ENCODE assay signal across 1 cellular context in the genomic region with DNA sequence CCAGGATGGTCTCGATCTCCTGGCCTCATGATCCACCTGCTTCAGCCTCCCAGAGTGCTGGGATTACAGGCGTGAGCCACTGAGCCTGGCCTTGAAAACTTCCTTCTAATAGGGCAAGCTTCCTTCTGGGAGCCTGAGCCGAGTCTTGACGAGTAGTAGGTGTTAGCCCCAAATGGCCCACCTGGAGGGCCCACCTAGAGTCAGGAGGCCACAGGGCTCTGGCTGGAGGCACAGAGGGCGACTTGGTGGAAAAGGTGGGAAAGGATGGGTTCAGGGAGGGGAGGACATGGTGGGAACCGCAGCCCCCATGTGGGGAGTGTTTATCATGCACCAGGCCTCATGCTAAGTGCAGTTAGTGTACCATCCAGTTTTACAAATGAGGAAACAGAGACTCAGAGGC.
TF ChIP-seq lines count a peak whose summit lies in the region.

No MANE protein-coding gene starts in this region.

TF ChIP-seq in IMR-90, 13 proteins besides CTCF, POLR2A, EP300 and RAD21:
- TF ChIP-seq MAFK (IDR thresholded peaks at IDR 0.05; ENCODE audit: low read depth, low read length) (no peak), MXI1 (IDR thresholded peaks at IDR 0.05; ENCODE audit: borderline replicate concordance, low read depth, low read length) (no peak), NFE2L2 (IDR thresholded peaks at IDR 0.05; ENCODE audit: low read depth, low read length) (no peak), BHLHE40 (IDR thresholded peaks at IDR 0.05; ENCODE audit: low read depth, low read length) (no peak), RCOR1 (IDR thresholded peaks at IDR 0.05; ENCODE audit: insufficient replicate concordance, low read length) (no peak), CEBPB (IDR thresholded peaks at IDR 0.05; ENCODE audit: low read depth, low read length) (no peak), MAZ (IDR thresholded peaks at IDR 0.05; ENCODE audit: borderline replicate concordance, low read depth, low read length) (no peak), CHD1 (IDR thresholded peaks at IDR 0.05; ENCODE audit: low read depth, low read length) (no peak), SMC3 (IDR thresholded peaks at IDR 0.05; ENCODE audit: low read depth, low read length) (no peak), USF2 (IDR thresholded peaks at IDR 0.05; ENCODE audit: low read depth, low read length) (no peak)
- TF ChIP-seq, protein P1, sequence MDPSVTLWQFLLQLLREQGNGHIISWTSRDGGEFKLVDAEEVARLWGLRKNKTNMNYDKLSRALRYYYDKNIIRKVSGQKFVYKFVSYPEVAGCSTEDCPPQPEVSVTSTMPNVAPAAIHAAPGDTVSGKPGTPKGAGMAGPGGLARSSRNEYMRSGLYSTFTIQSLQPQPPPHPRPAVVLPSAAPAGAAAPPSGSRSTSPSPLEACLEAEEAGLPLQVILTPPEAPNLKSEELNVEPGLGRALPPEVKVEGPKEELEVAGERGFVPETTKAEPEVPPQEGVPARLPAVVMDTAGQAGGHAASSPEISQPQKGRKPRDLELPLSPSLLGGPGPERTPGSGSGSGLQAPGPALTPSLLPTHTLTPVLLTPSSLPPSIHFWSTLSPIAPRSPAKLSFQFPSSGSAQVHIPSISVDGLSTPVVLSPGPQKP (IDR thresholded peaks at IDR 0.05; ENCODE audit: borderline replicate concordance, low read depth, low read length) = no peak
